In genomic region chrX:9258346-9259104, GRCh38 we compare ENCODE assay signal across 20 cellular contexts.
DNase-seq lines count a peak whose midpoint lies in the region; ATAC-seq and TF ChIP-seq lines count a peak whose summit lies in the region.
"Had no signal": no experiment of that assay in that cellular context is flagged by ENCODE, and none has a peak within 500 bp of the region (broad histone marks: within the 10 kb centered on the region; RNA-seq: fewer than 3 reads in every experiment).

No MANE protein-coding gene starts in this region.

- peaks cover 45% of the 10 kb centered on the region for H3K4me1 Mint-ChIP-seq in activated naive CD4-positive, alpha-beta T cell treated with anti-CD3 and anti-CD28 coated beads, Interleukin-2, amount 50 U/mL, for 24 hours
- peaks cover 46% of the 10 kb centered on the region for H3K4me1 Mint-ChIP-seq in activated naive CD8-positive, alpha-beta T cell treated with anti-CD3 and anti-CD28 coated beads, Interleukin-2, amount 50 U/mL, for 24 hours
- peaks cover 37% of the 10 kb centered on the region for H3K4me1 Mint-ChIP-seq in stimulated activated naive CD8-positive, alpha-beta T cell treated with anti-CD3 and anti-CD28 coated beads, Interleukin-15, Interleukin-2, amounts not matched to agents 100 ng/mL and 50 ng/mL, for 24 hours (ENCODE audit: low read depth)
- H3K4me1 Mint-ChIP-seq: GM23338 had no signal

- peak; percentile 53 for ATAC-seq in activated naive CD8-positive, alpha-beta T cell treated with anti-CD3 and anti-CD28 coated beads, Interleukin-2, amount 50 U/mL, for 24 hours
- ATAC-seq in GM18873 (IDR thresholded peaks at IDR 0.05; ENCODE audit: low FRiP score, unreplicated experiment) (no peak), GM19397 (IDR thresholded peaks at IDR 0.05; ENCODE audit: unreplicated experiment) (no peak)
- ATAC-seq: GM23338 had no signal

- no peaks in the 10 kb centered on the region for H3K9me2 ChIP-seq in MM.1S (replicated peaks; ENCODE audit: insufficient read depth, low read length)

- H3K4me3 Mint-ChIP-seq in activated naive CD4-positive, alpha-beta T cell treated with anti-CD3 and anti-CD28 coated beads, Interleukin-2, amount 50 U/mL, for 24 hours = no peak overlapping the region
- no peak overlapping the region for H3K4me3 Mint-ChIP-seq in activated naive CD8-positive, alpha-beta T cell treated with anti-CD3 and anti-CD28 coated beads, Interleukin-2, amount 50 U/mL, for 24 hours
- H3K4me3 Mint-ChIP-seq in stimulated activated naive CD8-positive, alpha-beta T cell treated with anti-CD3 and anti-CD28 coated beads, Interleukin-15, Interleukin-2, amounts not matched to agents 100 ng/mL and 50 ng/mL, for 24 hours = peak overlapping the region; percentile 35
- H3K4me3 Mint-ChIP-seq: CD4-positive, CD25-positive, alpha-beta regulatory T cell; GM23338 had no signal

- no peaks in the 10 kb centered on the region for H3K27me3 ChIP-seq in MM.1S (replicated peaks; ENCODE audit: insufficient read depth, low read length)
- H3K27me3 ChIP-seq: Peyer's patch had no signal

- H3K4me2 ChIP-seq in MM.1S (ENCODE audit: low read depth, low read length) = peak overlapping the region; percentile 33; the same call in 1 of the 2 replicates
- H3K4me2 ChIP-seq: GM23338 had no signal

- 0 out of 2 replicates have a peak overlapping the region, but pooled peaks have one; percentile 17 for H3K4me3 ChIP-seq in MM.1S (ENCODE audit: low read length)
- H3K4me3 ChIP-seq: GM23338, HAP-1, Peyer's patch had no signal

- H3F3A ChIP-seq in MM.1S (ENCODE audit: insufficient read depth, low read length) = 0 out of 2 replicates have a peak, but pooled peaks cover 7% of the 10 kb centered on the region

- H4K20me1 ChIP-seq in MM.1S (ENCODE audit: insufficient read depth, low read length) = no peaks in the 10 kb centered on the region

- no peaks in the 10 kb centered on the region for H3K27me3 Mint-ChIP-seq in activated naive CD4-positive, alpha-beta T cell treated with anti-CD3 and anti-CD28 coated beads, Interleukin-2, amount 50 U/mL, for 24 hours
- H3K27me3 Mint-ChIP-seq in activated naive CD8-positive, alpha-beta T cell treated with anti-CD3 and anti-CD28 coated beads, Interleukin-2, amount 50 U/mL, for 24 hours = no peaks in the 10 kb centered on the region
- no peaks in the 10 kb centered on the region for H3K27me3 Mint-ChIP-seq in stimulated activated naive CD8-positive, alpha-beta T cell treated with anti-CD3 and anti-CD28 coated beads, Interleukin-15, Interleukin-2, amounts not matched to agents 100 ng/mL and 50 ng/mL, for 24 hours

- H3K9me3 ChIP-seq in MM.1S (replicated peaks; ENCODE audit: insufficient read depth, low read length) = no peaks in the 10 kb centered on the region
- H3K9me3 ChIP-seq: HAP-1, Peyer's patch had no signal

- no peak overlapping the region; the same call in 1 of the 2 replicates for H3K9ac ChIP-seq in MM.1S (ENCODE audit: low read length)

- peak overlapping the region; percentile 74 for H3K27ac ChIP-seq in MM.1S (ENCODE audit: low read length)
- H3K27ac ChIP-seq: Peyer's patch had no signal

- peak overlapping the region; percentile 59 for H3K27ac Mint-ChIP-seq in activated naive CD4-positive, alpha-beta T cell treated with anti-CD3 and anti-CD28 coated beads, Interleukin-2, amount 50 U/mL, for 24 hours
- peak overlapping the region; percentile 78 for H3K27ac Mint-ChIP-seq in activated naive CD8-positive, alpha-beta T cell treated with anti-CD3 and anti-CD28 coated beads, Interleukin-2, amount 50 U/mL, for 24 hours
- H3K27ac Mint-ChIP-seq in stimulated activated naive CD8-positive, alpha-beta T cell treated with anti-CD3 and anti-CD28 coated beads, Interleukin-15, Interleukin-2, amounts not matched to agents 100 ng/mL and 50 ng/mL, for 24 hours = peak overlapping the region; percentile 92
- H3K27ac Mint-ChIP-seq: GM23338 had no signal

- H3K9me3 Mint-ChIP-seq in activated naive CD4-positive, alpha-beta T cell treated with anti-CD3 and anti-CD28 coated beads, Interleukin-2, amount 50 U/mL, for 24 hours = no peaks in the 10 kb centered on the region
- peaks cover 11% of the 10 kb centered on the region for H3K9me3 Mint-ChIP-seq in activated naive CD8-positive, alpha-beta T cell treated with anti-CD3 and anti-CD28 coated beads, Interleukin-2, amount 50 U/mL, for 24 hours
- no peaks in the 10 kb centered on the region for H3K9me3 Mint-ChIP-seq in stimulated activated naive CD8-positive, alpha-beta T cell treated with anti-CD3 and anti-CD28 coated beads, Interleukin-15, Interleukin-2, amounts not matched to agents 100 ng/mL and 50 ng/mL, for 24 hours

- H3K36me3 Mint-ChIP-seq in activated naive CD4-positive, alpha-beta T cell treated with anti-CD3 and anti-CD28 coated beads, Interleukin-2, amount 50 U/mL, for 24 hours = no peaks in the 10 kb centered on the region
- H3K36me3 Mint-ChIP-seq in activated naive CD8-positive, alpha-beta T cell treated with anti-CD3 and anti-CD28 coated beads, Interleukin-2, amount 50 U/mL, for 24 hours (ENCODE audit: low read depth) = peaks cover 12% of the 10 kb centered on the region
- H3K36me3 Mint-ChIP-seq in stimulated activated naive CD8-positive, alpha-beta T cell treated with anti-CD3 and anti-CD28 coated beads, Interleukin-15, Interleukin-2, amounts not matched to agents 100 ng/mL and 50 ng/mL, for 24 hours (ENCODE audit: low read depth) = no peaks in the 10 kb centered on the region
- H3K36me3 Mint-ChIP-seq: CD4-positive, CD25-positive, alpha-beta regulatory T cell had no signal

- H3K79me2 ChIP-seq in MM.1S (ENCODE audit: low read length) = no peaks in the 10 kb centered on the region

- H3K4me1 ChIP-seq in MM.1S (ENCODE audit: low read length) = peaks cover 29% of the 10 kb centered on the region
- H3K4me1 ChIP-seq: HAP-1, Peyer's patch had no signal

- no peak for TF ChIP-seq CTCF in MM.1S (IDR thresholded peaks at IDR 0.05; ENCODE audit: low read length)

- H3K36me3 ChIP-seq in MM.1S (replicated peaks; ENCODE audit: insufficient read depth, low read length) = no peaks in the 10 kb centered on the region
- H3K36me3 ChIP-seq: HAP-1, Peyer's patch had no signal

- DNase-seq in activated naive CD4-positive, alpha-beta T cell treated with Interleukin-2 at 50 U/mL for 16 hours = no peak
- peak; percentile 33 for DNase-seq in MM.1S
- no peak for DNase-seq in activated naive CD8-positive, alpha-beta T cell treated with anti-CD3 and anti-CD28 coated beads, Interleukin-2, amount 50 U/mL, for 24 hours
- no peak for DNase-seq in stimulated activated CD4-positive, alpha-beta T cell treated with anti-CD3 and anti-CD28 coated beads, Interleukin-1b, Interleukin-23, amount 100 ng/mL, for 48 hours
- DNase-seq: COR-L47, DMS79, KG1, NCI-H1105, NCI-H2029 treated with DMSO at 0.1 percent for 48 hours, NCI-H226, NCI-H510A treated with DMSO at 0.1 percent for 48 hours, NCI-H774, Peyer's patch had no signal

- 0 out of 2 replicates have a peak overlapping the region, but pooled peaks have one; percentile 21 for H2AFZ ChIP-seq in MM.1S (ENCODE audit: low read length)
- H2AFZ ChIP-seq: GM23338 had no signal
